18 cellular contexts compared by ENCODE assay signal in the genomic region with DNA sequence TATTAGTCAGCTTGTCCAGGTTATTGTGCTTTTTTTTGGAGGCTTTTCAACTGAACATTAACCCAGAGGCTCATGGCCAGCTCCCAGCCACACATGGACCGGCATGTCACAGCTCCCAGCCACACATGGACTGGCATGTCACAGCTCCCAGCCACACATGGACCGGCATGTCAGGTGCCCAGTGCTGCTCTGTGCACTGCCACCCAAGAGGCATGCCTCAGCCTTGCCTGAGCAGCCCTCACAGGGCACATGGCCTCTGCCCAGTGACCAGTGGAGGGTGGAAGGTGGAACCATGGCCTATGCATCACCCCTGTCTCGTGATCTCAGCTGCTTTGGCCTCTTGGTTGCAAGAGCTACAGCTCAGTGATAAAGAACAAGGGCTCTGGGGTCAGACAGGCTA.
"Had no signal": no experiment of that assay in that cellular context is flagged by ENCODE, and none has a peak within 500 bp of the region (broad histone marks: within the 10 kb centered on the region; RNA-seq: fewer than 3 reads in every experiment).

No MANE protein-coding gene starts in this region.

- H3K27ac ChIP-seq: adrenal gland, breast epithelium, parathyroid adenoma, suprapubic skin, transverse colon had no signal

- H3K9me3 ChIP-seq: adrenal gland, suprapubic skin, transverse colon had no signal

- H3K4me3 ChIP-seq: adrenal gland, breast epithelium, suprapubic skin, transverse colon had no signal

- H3K27ac Mint-ChIP-seq: activated CD4-positive, alpha-beta T cell treated with anti-CD3 and anti-CD28 coated beads, Interleukin-2, amount 10 ng/mL, durations not matched to agents 7 days and 5 days; activated CD8-positive, alpha-beta T cell treated with anti-CD3 and anti-CD28 coated beads, Interleukin-2, amount 10 ng/mL, durations not matched to agents 7 days and 5 days; activated naive CD4-positive, alpha-beta T cell treated with anti-CD3 and anti-CD28 coated beads, Interleukin-2, amount 50 U/mL, for 72 hours; dendritic cell treated with granulocyte-macrophage colony-stimulating factor and Interleukin-4, amounts not matched to agents 40 ng/mL and 50 ng/mL, for 4 days had no signal

- H3K4me1 ChIP-seq: adrenal gland, breast epithelium, parathyroid adenoma, transverse colon had no signal

- H3K27me3 Mint-ChIP-seq: activated CD4-positive, alpha-beta T cell treated with anti-CD3 and anti-CD28 coated beads, Interleukin-2, amount 10 ng/mL, durations not matched to agents 7 days and 5 days; dendritic cell treated with granulocyte-macrophage colony-stimulating factor and Interleukin-4, amounts not matched to agents 40 ng/mL and 50 ng/mL, for 4 days had no signal

- ATAC-seq: activated CD8-positive, alpha-beta T cell treated with anti-CD3 and anti-CD28 coated beads, Interleukin-2, amount 10 ng/mL, durations not matched to agents 7 days and 5 days; activated naive CD4-positive, alpha-beta T cell treated with anti-CD3 and anti-CD28 coated beads, Interleukin-2, amount 50 U/mL, for 72 hours; stimulated activated naive CD8-positive, alpha-beta T cell treated with anti-CD3 and anti-CD28 coated beads, Interleukin-15, Interleukin-2, amounts not matched to agents 100 U/mL and 50 U/mL, for 24 hours had no signal

- H3K27me3 ChIP-seq: adrenal gland, breast epithelium, suprapubic skin, transverse colon had no signal

- H3K4me3 Mint-ChIP-seq: activated CD4-positive, alpha-beta T cell treated with anti-CD3 and anti-CD28 coated beads, Interleukin-2, amount 10 ng/mL, durations not matched to agents 7 days and 5 days; activated CD8-positive, alpha-beta T cell treated with anti-CD3 and anti-CD28 coated beads, Interleukin-2, amount 10 ng/mL, durations not matched to agents 7 days and 5 days; dendritic cell treated with granulocyte-macrophage colony-stimulating factor and Interleukin-4, amounts not matched to agents 40 ng/mL and 50 ng/mL, for 4 days had no signal

- H3K4me1 Mint-ChIP-seq: activated CD4-positive, alpha-beta T cell treated with anti-CD3 and anti-CD28 coated beads, Interleukin-2, amount 10 ng/mL, durations not matched to agents 7 days and 5 days had no signal

- H3K36me3 ChIP-seq: adrenal gland, breast epithelium, suprapubic skin, transverse colon had no signal

- DNase-seq: activated CD4-positive, alpha-beta T cell treated with anti-CD3 and anti-CD28 coated beads, Interleukin-2, amount 10 ng/mL, durations not matched to agents 7 days and 5 days; activated CD8-positive, alpha-beta memory T cell treated with anti-CD3 and anti-CD28 coated beads, Interleukin-2, amount 50 U/mL, for 48 hours; activated CD8-positive, alpha-beta T cell treated with anti-CD3 and anti-CD28 coated beads, Interleukin-2, amount 10 ng/mL, durations not matched to agents 7 days and 5 days; activated gamma-delta T cell treated with Interleukin-2 at 50 U/mL for 16 hours; activated T-cell treated with anti-CD3 and anti-CD28 coated beads, Interleukin-2, amount 50 U/mL, for 48 hours; effector CD8-positive, alpha-beta T cell; foreskin fibroblast; stimulated activated CD4-positive, alpha-beta T cell treated with anti-CD3 and anti-CD28 coated beads, Interleukin-2, amount 100 ng/mL, for 24 hours; stimulated activated naive CD8-positive, alpha-beta T cell treated with anti-CD3 and anti-CD28 coated beads, Interleukin-15, Interleukin-2, amounts not matched to agents 100 U/mL and 50 U/mL, for 24 hours; T-helper 1 cell; T-helper 9 cell; transverse colon had no signal
